ENCODE assay signal across 3 cellular contexts in genomic region chr10:128203028-128203427, GRCh38.
TF ChIP-seq lines count a peak whose summit lies in the region.

No MANE protein-coding gene starts in this region.

TF ChIP-seq in liver, 16 proteins besides CTCF, POLR2A, EP300 and RAD21:
- TF ChIP-seq GABPA (IDR thresholded peaks at IDR 0.05 in 1 of 2, conservative IDR thresholded peaks at IDR 0.05 in 1 of 2): no peak
- no peak for TF ChIP-seq TAF1 (conservative IDR thresholded peaks at IDR 0.05)
- TF ChIP-seq SP1 (IDR thresholded peaks at IDR 0.05): no peak
- TF ChIP-seq HNF4A (conservative IDR thresholded peaks at IDR 0.05): peak; percentile 84 to 89
- TF ChIP-seq HNF4G (IDR thresholded peaks at IDR 0.05): peak; percentile 67

TF ChIP-seq in HepG2, 621 proteins besides CTCF, POLR2A, EP300 and RAD21:
- no peak for TF ChIP-seq ATF7-NPFF (CRISPR knock-in tag; IDR thresholded peaks at IDR 0.05; ENCODE audit: low read depth)
- TF ChIP-seq, protein P1, sequence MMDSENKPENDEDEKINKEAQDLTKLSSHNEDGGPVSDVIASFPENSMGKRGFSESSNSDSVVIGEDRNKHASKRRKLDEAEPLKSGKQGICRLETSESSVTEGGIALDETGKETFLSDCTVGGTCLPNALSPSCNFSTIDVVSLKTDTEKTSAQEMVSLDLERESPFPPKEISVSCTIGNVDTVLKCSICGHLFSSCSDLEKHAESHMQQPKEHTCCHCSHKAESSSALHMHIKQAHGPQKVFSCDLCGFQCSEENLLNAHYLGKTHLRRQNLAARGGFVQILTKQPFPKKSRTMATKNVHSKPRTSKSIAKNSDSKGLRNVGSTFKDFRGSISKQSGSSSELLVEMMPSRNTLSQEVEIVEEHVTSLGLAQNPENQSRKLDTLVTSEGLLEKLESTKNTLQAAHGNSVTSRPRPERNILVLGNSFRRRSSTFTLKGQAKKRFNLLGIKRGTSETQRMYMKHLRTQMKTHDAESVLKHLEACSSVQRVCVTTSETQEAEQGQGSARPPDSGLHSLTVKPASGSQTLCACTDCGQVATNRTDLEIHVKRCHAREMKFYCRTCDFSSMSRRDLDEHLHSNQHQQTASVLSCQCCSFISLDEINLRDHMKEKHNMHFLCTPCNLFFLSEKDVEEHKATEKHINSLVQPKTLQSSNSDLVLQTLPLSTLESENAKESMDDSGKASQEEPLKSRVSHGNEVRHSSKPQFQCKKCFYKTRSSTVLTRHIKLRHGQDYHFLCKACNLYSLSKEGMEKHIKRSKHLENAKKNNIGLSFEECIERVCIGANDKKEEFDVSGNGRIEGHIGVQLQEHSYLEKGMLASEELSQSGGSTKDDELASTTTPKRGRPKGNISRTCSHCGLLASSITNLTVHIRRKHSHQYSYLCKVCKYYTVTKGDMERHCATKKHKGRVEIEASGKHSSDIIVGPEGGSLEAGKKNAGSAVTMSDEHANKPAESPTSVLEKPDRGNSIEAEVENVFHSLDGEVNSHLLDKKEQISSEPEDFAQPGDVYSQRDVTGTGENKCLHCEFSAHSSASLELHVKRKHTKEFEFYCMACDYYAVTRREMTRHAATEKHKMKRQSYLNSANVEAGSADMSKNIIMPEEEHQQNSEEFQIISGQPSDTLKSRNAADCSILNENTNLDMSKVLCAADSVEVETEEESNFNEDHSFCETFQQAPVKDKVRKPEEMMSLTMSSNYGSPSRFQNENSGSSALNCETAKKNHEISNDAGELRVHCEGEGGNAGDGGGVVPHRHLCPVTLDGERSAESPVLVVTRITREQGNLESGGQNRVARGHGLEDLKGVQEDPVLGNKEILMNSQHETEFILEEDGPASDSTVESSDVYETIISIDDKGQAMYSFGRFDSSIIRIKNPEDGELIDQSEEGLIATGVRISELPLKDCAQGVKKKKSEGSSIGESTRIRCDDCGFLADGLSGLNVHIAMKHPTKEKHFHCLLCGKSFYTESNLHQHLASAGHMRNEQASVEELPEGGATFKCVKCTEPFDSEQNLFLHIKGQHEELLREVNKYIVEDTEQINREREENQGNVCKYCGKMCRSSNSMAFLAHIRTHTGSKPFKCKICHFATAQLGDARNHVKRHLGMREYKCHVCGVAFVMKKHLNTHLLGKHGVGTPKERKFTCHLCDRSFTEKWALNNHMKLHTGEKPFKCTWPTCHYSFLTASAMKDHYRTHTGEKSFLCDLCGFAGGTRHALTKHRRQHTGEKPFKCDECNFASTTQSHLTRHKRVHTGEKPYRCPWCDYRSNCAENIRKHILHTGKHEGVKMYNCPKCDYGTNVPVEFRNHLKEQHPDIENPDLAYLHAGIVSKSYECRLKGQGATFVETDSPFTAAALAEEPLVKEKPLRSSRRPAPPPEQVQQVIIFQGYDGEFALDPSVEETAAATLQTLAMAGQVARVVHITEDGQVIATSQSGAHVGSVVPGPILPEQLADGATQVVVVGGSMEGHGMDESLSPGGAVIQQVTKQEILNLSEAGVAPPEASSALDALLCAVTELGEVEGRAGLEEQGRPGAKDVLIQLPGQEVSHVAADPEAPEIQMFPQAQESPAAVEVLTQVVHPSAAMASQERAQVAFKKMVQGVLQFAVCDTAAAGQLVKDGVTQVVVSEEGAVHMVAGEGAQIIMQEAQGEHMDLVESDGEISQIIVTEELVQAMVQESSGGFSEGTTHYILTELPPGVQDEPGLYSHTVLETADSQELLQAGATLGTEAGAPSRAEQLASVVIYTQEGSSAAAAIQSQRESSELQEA (CRISPR knock-in tag; IDR thresholded peaks at IDR 0.05; ENCODE audit: not compliant biosample characterization): no peak
- TF ChIP-seq, protein P2, sequence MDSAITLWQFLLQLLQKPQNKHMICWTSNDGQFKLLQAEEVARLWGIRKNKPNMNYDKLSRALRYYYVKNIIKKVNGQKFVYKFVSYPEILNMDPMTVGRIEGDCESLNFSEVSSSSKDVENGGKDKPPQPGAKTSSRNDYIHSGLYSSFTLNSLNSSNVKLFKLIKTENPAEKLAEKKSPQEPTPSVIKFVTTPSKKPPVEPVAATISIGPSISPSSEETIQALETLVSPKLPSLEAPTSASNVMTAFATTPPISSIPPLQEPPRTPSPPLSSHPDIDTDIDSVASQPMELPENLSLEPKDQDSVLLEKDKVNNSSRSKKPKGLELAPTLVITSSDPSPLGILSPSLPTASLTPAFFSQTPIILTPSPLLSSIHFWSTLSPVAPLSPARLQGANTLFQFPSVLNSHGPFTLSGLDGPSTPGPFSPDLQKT (CRISPR knock-in tag; IDR thresholded peaks at IDR 0.05; ENCODE audit: borderline replicate concordance): no peak
- TF ChIP-seq, protein P3, sequence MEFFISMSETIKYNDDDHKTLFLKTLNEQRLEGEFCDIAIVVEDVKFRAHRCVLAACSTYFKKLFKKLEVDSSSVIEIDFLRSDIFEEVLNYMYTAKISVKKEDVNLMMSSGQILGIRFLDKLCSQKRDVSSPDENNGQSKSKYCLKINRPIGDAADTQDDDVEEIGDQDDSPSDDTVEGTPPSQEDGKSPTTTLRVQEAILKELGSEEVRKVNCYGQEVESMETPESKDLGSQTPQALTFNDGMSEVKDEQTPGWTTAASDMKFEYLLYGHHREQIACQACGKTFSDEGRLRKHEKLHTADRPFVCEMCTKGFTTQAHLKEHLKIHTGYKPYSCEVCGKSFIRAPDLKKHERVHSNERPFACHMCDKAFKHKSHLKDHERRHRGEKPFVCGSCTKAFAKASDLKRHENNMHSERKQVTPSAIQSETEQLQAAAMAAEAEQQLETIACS (CRISPR knock-in tag; IDR thresholded peaks at IDR 0.05): no peak

TF ChIP-seq in H1, 55 proteins besides CTCF, POLR2A, EP300 and RAD21:
- TF ChIP-seq CTBP2 (IDR thresholded peaks at IDR 0.05; ENCODE audit: borderline replicate concordance, insufficient read depth, insufficient read length, low read length): no peak
- TF ChIP-seq POU5F1 (IDR thresholded peaks at IDR 0.05; ENCODE audit: low read depth, low read length): no peak
- TF ChIP-seq NANOG (IDR thresholded peaks at IDR 0.05; ENCODE audit: insufficient read depth, low read depth, low read length, poor library complexity, severe bottlenecking): no peak
- TF ChIP-seq ASH2L (IDR thresholded peaks at IDR 0.05; ENCODE audit: low read length): no peak
